1 cellular context compared by ENCODE assay signal in the genomic region with DNA sequence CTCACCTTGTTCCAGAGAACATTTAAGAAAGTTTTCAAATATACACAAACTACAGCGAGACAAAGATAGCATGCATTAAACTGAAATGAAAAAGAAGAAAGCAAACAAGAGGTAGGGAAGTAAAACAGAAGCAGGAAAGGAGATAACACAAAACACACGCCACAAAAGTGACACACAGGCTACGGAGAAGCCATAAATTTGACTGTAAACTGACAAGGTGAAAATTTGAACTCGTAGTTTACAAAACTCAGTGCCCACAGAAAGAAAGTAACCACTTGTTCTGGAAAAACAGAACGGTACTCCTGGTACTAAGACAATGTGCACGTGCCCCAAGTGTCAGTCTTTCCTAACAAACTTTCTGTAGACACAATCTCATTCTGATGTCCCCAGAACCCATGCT.
TF ChIP-seq lines count a peak whose summit lies in the region.

No MANE protein-coding gene starts in this region.

TF ChIP-seq in WTC11, 78 proteins besides CTCF, POLR2A, EP300 and RAD21 (continued from another document):
- TF ChIP-seq, protein P1, sequence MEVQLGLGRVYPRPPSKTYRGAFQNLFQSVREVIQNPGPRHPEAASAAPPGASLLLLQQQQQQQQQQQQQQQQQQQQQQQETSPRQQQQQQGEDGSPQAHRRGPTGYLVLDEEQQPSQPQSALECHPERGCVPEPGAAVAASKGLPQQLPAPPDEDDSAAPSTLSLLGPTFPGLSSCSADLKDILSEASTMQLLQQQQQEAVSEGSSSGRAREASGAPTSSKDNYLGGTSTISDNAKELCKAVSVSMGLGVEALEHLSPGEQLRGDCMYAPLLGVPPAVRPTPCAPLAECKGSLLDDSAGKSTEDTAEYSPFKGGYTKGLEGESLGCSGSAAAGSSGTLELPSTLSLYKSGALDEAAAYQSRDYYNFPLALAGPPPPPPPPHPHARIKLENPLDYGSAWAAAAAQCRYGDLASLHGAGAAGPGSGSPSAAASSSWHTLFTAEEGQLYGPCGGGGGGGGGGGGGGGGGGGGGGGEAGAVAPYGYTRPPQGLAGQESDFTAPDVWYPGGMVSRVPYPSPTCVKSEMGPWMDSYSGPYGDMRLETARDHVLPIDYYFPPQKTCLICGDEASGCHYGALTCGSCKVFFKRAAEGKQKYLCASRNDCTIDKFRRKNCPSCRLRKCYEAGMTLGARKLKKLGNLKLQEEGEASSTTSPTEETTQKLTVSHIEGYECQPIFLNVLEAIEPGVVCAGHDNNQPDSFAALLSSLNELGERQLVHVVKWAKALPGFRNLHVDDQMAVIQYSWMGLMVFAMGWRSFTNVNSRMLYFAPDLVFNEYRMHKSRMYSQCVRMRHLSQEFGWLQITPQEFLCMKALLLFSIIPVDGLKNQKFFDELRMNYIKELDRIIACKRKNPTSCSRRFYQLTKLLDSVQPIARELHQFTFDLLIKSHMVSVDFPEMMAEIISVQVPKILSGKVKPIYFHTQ (CRISPR knock-in tag; IDR thresholded peaks at IDR 0.05): no peak
- no peak for TF ChIP-seq NFE2L1 (CRISPR knock-in tag; IDR thresholded peaks at IDR 0.05)
- TF ChIP-seq, protein P2, sequence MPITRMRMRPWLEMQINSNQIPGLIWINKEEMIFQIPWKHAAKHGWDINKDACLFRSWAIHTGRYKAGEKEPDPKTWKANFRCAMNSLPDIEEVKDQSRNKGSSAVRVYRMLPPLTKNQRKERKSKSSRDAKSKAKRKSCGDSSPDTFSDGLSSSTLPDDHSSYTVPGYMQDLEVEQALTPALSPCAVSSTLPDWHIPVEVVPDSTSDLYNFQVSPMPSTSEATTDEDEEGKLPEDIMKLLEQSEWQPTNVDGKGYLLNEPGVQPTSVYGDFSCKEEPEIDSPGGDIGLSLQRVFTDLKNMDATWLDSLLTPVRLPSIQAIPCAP (CRISPR knock-in tag; IDR thresholded peaks at IDR 0.05): no peak
- TF ChIP-seq, protein P3, sequence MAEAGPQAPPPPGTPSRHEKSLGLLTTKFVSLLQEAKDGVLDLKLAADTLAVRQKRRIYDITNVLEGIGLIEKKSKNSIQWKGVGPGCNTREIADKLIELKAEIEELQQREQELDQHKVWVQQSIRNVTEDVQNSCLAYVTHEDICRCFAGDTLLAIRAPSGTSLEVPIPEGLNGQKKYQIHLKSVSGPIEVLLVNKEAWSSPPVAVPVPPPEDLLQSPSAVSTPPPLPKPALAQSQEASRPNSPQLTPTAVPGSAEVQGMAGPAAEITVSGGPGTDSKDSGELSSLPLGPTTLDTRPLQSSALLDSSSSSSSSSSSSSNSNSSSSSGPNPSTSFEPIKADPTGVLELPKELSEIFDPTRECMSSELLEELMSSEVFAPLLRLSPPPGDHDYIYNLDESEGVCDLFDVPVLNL (CRISPR knock-in tag; IDR thresholded peaks at IDR 0.05; ENCODE audit: borderline replicate concordance, low read depth): no peak
- no peak for TF ChIP-seq CREB1 (CRISPR knock-in tag; IDR thresholded peaks at IDR 0.05)
- no peak for TF ChIP-seq HMGA2 (CRISPR knock-in tag; IDR thresholded peaks at IDR 0.05)
- TF ChIP-seq, protein P4, sequence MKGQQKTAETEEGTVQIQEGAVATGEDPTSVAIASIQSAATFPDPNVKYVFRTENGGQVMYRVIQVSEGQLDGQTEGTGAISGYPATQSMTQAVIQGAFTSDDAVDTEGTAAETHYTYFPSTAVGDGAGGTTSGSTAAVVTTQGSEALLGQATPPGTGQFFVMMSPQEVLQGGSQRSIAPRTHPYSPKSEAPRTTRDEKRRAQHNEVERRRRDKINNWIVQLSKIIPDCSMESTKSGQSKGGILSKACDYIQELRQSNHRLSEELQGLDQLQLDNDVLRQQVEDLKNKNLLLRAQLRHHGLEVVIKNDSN (CRISPR knock-in tag; IDR thresholded peaks at IDR 0.05): no peak
- TF ChIP-seq, protein P5, sequence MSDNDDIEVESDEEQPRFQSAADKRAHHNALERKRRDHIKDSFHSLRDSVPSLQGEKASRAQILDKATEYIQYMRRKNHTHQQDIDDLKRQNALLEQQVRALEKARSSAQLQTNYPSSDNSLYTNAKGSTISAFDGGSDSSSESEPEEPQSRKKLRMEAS (CRISPR knock-in tag; IDR thresholded peaks at IDR 0.05): no peak
- TF ChIP-seq, protein P6, sequence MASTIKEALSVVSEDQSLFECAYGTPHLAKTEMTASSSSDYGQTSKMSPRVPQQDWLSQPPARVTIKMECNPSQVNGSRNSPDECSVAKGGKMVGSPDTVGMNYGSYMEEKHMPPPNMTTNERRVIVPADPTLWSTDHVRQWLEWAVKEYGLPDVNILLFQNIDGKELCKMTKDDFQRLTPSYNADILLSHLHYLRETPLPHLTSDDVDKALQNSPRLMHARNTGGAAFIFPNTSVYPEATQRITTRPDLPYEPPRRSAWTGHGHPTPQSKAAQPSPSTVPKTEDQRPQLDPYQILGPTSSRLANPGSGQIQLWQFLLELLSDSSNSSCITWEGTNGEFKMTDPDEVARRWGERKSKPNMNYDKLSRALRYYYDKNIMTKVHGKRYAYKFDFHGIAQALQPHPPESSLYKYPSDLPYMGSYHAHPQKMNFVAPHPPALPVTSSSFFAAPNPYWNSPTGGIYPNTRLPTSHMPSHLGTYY (CRISPR knock-in tag; IDR thresholded peaks at IDR 0.05): no peak
- no peak for TF ChIP-seq NFYB (CRISPR knock-in tag; conservative IDR thresholded peaks at IDR 0.05; ENCODE audit: low read depth)
- TF ChIP-seq GRHL2 (CRISPR knock-in tag; IDR thresholded peaks at IDR 0.05; ENCODE audit: insufficient replicate concordance, severe bottlenecking): no peak
- TF ChIP-seq SP1 (CRISPR knock-in tag; conservative IDR thresholded peaks at IDR 0.05): no peak
